In the genomic region with DNA sequence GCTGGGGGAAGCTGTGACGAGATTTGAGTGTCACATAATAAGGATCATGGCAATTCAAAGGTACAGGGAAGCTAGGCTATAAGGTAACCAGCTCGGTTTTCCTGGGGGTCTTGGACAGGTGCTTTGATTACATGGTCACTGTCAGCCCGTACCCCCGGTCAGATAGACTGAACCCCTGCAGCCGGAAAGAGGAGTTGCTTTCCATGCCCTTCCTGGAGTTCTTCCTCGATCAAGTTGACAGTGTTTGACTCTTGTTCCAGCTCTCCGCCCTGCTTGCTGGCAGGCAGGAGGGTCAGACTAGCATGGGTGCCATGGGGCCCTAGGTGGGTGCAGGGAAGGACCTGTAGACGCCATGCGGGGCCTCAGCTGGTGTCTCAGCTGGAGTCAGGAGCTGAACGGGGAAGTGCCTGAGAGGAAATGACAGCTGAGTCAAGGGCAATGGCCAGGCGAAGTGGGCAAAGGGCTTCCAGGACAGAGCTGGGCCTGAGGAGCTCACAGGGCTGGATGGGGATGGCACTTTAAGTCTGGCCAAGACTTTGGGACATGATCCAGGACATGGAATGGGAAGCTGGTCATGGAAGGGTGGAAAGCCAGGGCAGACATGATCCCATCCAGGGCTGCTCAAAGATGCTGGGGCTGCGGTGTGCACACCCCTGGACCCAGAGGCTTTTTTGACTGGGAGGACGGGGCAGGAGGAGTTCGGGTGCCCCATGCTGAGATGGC, we compare ENCODE assay signal across 1 cellular context.
TF ChIP-seq lines count a peak whose summit lies in the region.

No MANE protein-coding gene starts in this region.

TF ChIP-seq in WTC11, 78 proteins besides CTCF, POLR2A, EP300 and RAD21 (continued from another document):
- TF ChIP-seq, protein P1, sequence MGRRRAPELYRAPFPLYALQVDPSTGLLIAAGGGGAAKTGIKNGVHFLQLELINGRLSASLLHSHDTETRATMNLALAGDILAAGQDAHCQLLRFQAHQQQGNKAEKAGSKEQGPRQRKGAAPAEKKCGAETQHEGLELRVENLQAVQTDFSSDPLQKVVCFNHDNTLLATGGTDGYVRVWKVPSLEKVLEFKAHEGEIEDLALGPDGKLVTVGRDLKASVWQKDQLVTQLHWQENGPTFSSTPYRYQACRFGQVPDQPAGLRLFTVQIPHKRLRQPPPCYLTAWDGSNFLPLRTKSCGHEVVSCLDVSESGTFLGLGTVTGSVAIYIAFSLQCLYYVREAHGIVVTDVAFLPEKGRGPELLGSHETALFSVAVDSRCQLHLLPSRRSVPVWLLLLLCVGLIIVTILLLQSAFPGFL (CRISPR knock-in tag; IDR thresholded peaks at IDR 0.05; ENCODE audit: borderline replicate concordance): no peak
- TF ChIP-seq CREM (CRISPR knock-in tag; IDR thresholded peaks at IDR 0.05): no peak
